In the genomic region with DNA sequence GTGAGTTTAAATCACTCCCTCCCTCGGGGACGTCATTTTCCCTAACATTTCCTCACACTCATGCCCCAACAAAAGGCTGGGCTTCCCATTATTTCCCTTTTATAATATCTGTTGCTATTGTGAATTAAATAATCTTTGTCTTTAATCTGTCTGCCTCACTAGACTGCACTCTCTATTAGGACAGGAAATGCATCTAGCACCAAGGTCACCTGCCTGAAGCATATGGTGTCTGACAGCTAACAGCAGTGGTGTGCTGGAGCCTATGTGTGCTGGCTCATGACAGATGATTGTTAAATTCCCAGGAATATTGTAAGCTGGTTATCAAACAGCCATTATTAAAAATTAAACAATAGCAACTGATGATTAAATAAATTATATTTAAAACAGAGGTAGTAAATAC, we compare ENCODE assay signal across 25 cellular contexts.
"Had no signal": no experiment of that assay in that cellular context is flagged by ENCODE, and none has a peak within 500 bp of the region (broad histone marks: within the 10 kb centered on the region; RNA-seq: fewer than 3 reads in every experiment).

No MANE protein-coding gene starts in this region.

- H3K27me3 ChIP-seq: colonic mucosa, esophagus squamous epithelium, gastrocnemius medialis, heart right ventricle, left lung had no signal

- FAIRE-seq: islet of Langerhans, keratinocyte had no signal

- H3K4me1 ChIP-seq: colonic mucosa, esophagus squamous epithelium, gastrocnemius medialis, heart right ventricle, left lung, lower lobe of right lung had no signal

- DNase-seq: colonic mucosa; dorsolateral prefrontal cortex; effector CD4-positive, alpha-beta T cell; effector memory CD4-positive, alpha-beta T cell; erythroblast; esophagus squamous epithelium; foreskin fibroblast; foreskin melanocyte; gastrocnemius medialis; glutamatergic neuron; head of caudate nucleus; heart right ventricle; hippocampal formation; left cardiac atrium; left lung; left ventricle myocardium superior; lower lobe of right lung; mesenchymal stem cell; mucosa of descending colon; naive B cell; naive thymus-derived CD8-positive, alpha-beta T cell had no signal

- H3K36me3 ChIP-seq: colonic mucosa, esophagus squamous epithelium, gastrocnemius medialis, heart right ventricle, left lung, lower lobe of right lung had no signal

- ATAC-seq: esophagus mucosa; gastrocnemius medialis; heart right ventricle; left cardiac atrium; left lung; left ventricle myocardium superior; lower lobe of right lung; mucosa of descending colon; naive thymus-derived CD8-positive, alpha-beta T cell had no signal

- H3K27ac ChIP-seq: colonic mucosa, dorsolateral prefrontal cortex, epithelial cell of prostate, esophagus squamous epithelium, gastrocnemius medialis, heart right ventricle, left lung, lower lobe of right lung had no signal

- H3K4me3 ChIP-seq: colonic mucosa, dorsolateral prefrontal cortex, esophagus squamous epithelium, gastrocnemius medialis, heart right ventricle, left lung, lower lobe of right lung, mucosa of descending colon had no signal

- H3K9me3 ChIP-seq: colonic mucosa, esophagus squamous epithelium, gastrocnemius medialis, left lung, lower lobe of right lung, mucosa of descending colon had no signal
